ENCODE assay signal across 8 cellular contexts in genomic region chr19:42386974-42387707, GRCh38. TPM values are rescaled to one million over a fixed set of nuclear protein-coding genes. Genes with fewer than 3 reads are reported as not detected.
A peak's percentile ranks its signal among the peaks of the same experiment; 100 is the strongest.
DNase-seq lines count a peak whose midpoint lies in the region; ATAC-seq and TF ChIP-seq lines count a peak whose summit lies in the region.

No MANE protein-coding gene starts in this region.

- no peaks in the 10 kb centered on the region for H3K79me2 ChIP-seq in OCI-LY3 (ENCODE audit: low read length)

- no peaks in the 10 kb centered on the region for H3K4me1 Mint-ChIP-seq in nephron

- H3K4me3 Mint-ChIP-seq in nephron = peak overlapping the region; percentile 37 to 68 (median 59)

- H3K36me3 ChIP-seq in HUES6 (ENCODE audit: control insufficient read depth, insufficient read depth, low read length) = no peaks in the 10 kb centered on the region
- no peaks in the 10 kb centered on the region for H3K36me3 ChIP-seq in OCI-LY3 (replicated peaks; ENCODE audit: low read depth, low read length)
- H3K36me3 ChIP-seq in stomach = no peaks in the 10 kb centered on the region

- H3K4me3 ChIP-seq in HUES6 (ENCODE audit: low read depth, low read length) = peak overlapping the region; percentile 79
- H3K4me3 ChIP-seq in OCI-LY3 (ENCODE audit: low read length) = peak overlapping the region; percentile 76
- H3K4me3 ChIP-seq in stomach = peak overlapping the region; percentile 35 to 48 (median 40)

- H3K27ac Mint-ChIP-seq in nephron = no peak overlapping the region

- 0 out of 2 replicates have a peak overlapping the region, but pooled peaks have one; percentile 42 for H3K27ac ChIP-seq in HUES6 (ENCODE audit: low read depth, low read length)
- H3K27ac ChIP-seq in OCI-LY3 (ENCODE audit: low read length) = no peak overlapping the region
- peak overlapping the region in 4 of 5 donors; percentile 5 to 56 (median 20) for H3K27ac ChIP-seq in stomach

- H3K4me1 ChIP-seq in HUES6 (ENCODE audit: control insufficient read depth, insufficient read depth, low read length) = 0 out of 2 replicates have a peak, but pooled peaks cover 5% of the 10 kb centered on the region
- H3K4me1 ChIP-seq in OCI-LY3 (ENCODE audit: low read length) = peaks cover 3% of the 10 kb centered on the region; the same call in 1 of the 2 replicates
- H3K4me1 ChIP-seq in stomach = peaks cover 8 to 14% (median 11%) of the 10 kb centered on the region in 4 donors

- TF ChIP-seq EP300 in stomach (IDR thresholded peaks at IDR 0.05) = no peak

- DNase-seq in DMS 273 (lab: John Stamatoyannopoulos, UW; ENCODE audit: unreplicated experiment) (peak; percentile 85), fibroblast of gingiva (ENCODE audit: low read depth) (peak; percentile 32), stomach (peak; percentile 55)
- DNase-seq in activated T-cell treated with anti-CD3 and anti-CD28 coated beads, Interleukin-2, amount 50 U/mL, for 1 hour = peak; percentile 78

- TF ChIP-seq CTCF in OCI-LY3 (IDR thresholded peaks at IDR 0.05; ENCODE audit: low read depth, low read length) (peak; percentile 51), nephron (IDR thresholded peaks at IDR 0.05; ENCODE audit: unreplicated experiment in 3 of 3) (peak; percentile 37 to 54 (median 49)), stomach (IDR thresholded peaks at IDR 0.05) (peak in 4 of 7 experiments; percentile 14 to 19 (median 16))

- H3K9ac ChIP-seq in HUES6 (ENCODE audit: low read length) (peak overlapping the region; percentile 70), OCI-LY3 (ENCODE audit: low read length) (peak overlapping the region; percentile 37)

- peak overlapping the region; percentile 87 for H2AFZ ChIP-seq in OCI-LY3 (ENCODE audit: low read depth, low read length)

- intact Hi-C loops in stomach (cut with DNase I; ENCODE audit: low total_unique reads) = no loop called here

- H3K27me3 ChIP-seq in HUES6 (ENCODE audit: control insufficient read depth, insufficient read depth, low read length) (peaks cover 36% of the 10 kb centered on the region), OCI-LY3 (ENCODE audit: low read depth, low read length) (peaks cover 33% of the 10 kb centered on the region), stomach (peaks cover 6 to 91% (median 54%) of the 10 kb centered on the region in 3 donors)

- no peaks in the 10 kb centered on the region for H3K9me3 ChIP-seq in HUES6 (ENCODE audit: control insufficient read depth, insufficient read depth, low read depth, low read length)
- no peaks in the 10 kb centered on the region for H3K9me3 ChIP-seq in OCI-LY3 (ENCODE audit: insufficient read depth, low read length)
- H3K9me3 ChIP-seq in stomach = no peaks in the 10 kb centered on the region

- H4K20me1 ChIP-seq in OCI-LY3 (ENCODE audit: insufficient read depth, low read length) = no peaks in the 10 kb centered on the region

- TF ChIP-seq POLR2A in stomach (IDR thresholded peaks at IDR 0.05) = no peak

- no peaks in the 10 kb centered on the region for H3K36me3 Mint-ChIP-seq in nephron (ENCODE audit: low read depth)

- H3K27me3 Mint-ChIP-seq in nephron (ENCODE audit: low read depth) = peaks cover 39% of the 10 kb centered on the region

- H3K9me3 Mint-ChIP-seq in nephron = no peaks in the 10 kb centered on the region

- ATAC-seq in HG03342 (IDR thresholded peaks at IDR 0.05; ENCODE audit: unreplicated experiment) = no peak

- WGBS in stomach, 5 donors = 1 to 3% (median 1%) methylated on average over 30 to 48 of the region's 48 CpGs

- peak overlapping the region; percentile 75 for H3K4me2 ChIP-seq in OCI-LY3 (ENCODE audit: low read length)

RNA-seq across cellular contexts. Expression of gene CNFN, which starts 3.0 kb away (rescaled TPM):
- total RNA-seq in stomach = 1 to 10 TPM in 1 of 5 donors, not detected in 4; 7.8 TPM
- polyA plus RNA-seq in stomach = 100 to 1,000 TPM in 1 of 3 donors, 1 to 10 TPM in 2; 2.0 to 395 (median 2.4) TPM

RNA-seq across cellular contexts. Expression of gene LIPE, which starts 40.0 kb away (rescaled TPM):
- 100 to 1,000 TPM in 1 of 5 donors, 10 to 100 TPM in 2, 1 to 10 TPM in 2; 3.1 to 139 (median 13.6) TPM for total RNA-seq in stomach
- polyA plus RNA-seq in stomach = 10 to 100 TPM in 1 of 3 donors, 1 to 10 TPM in 2; 7.3 to 15.7 (median 7.5) TPM

RNA-seq across cellular contexts. Expression of gene CXCL17, which starts 55.6 kb away (rescaled TPM):
- total RNA-seq in stomach = 100 to 1,000 TPM in 1 of 5 donors, 10 to 100 TPM in 2, 1 to 10 TPM in 1, not detected in 1; 7.6 to 208 (median 35.9) TPM
- polyA plus RNA-seq in stomach = 100 to 1,000 TPM; 107 to 518 (median 441) TPM

Comparison
In these comparisons a context has a peak if more than half of its experiments do, and no peak if none do; other contexts are left out.
1. DNase-seq: peak in every context shown above with its lines; median percentile 85 in DMS 273; 78 in activated T-cell treated with anti-CD3 and anti-CD28 coated beads, Interleukin-2, amount 50 U/mL, for 1 hour; 55 in stomach; 32 in fibroblast of gingiva.